Comparison of ENCODE assay signal across 2 cellular contexts in genomic region chr13:23696610-23697009, GRCh38.
TF ChIP-seq lines count a peak whose summit lies in the region.

No MANE protein-coding gene starts in this region.

TF ChIP-seq in WTC11, 78 proteins besides CTCF, POLR2A, EP300 and RAD21 (continued from another document):
- no peak for TF ChIP-seq E2F1 (CRISPR knock-in tag; IDR thresholded peaks at IDR 0.05)
- no peak for TF ChIP-seq NR1H2 (CRISPR knock-in tag; IDR thresholded peaks at IDR 0.05)
- TF ChIP-seq NFE2L1 (CRISPR knock-in tag; IDR thresholded peaks at IDR 0.05) = no peak
- TF ChIP-seq ZNF532 (CRISPR knock-in tag; IDR thresholded peaks at IDR 0.05; ENCODE audit: borderline replicate concordance) = no peak
- no peak for TF ChIP-seq NFATC4 (CRISPR knock-in tag; IDR thresholded peaks at IDR 0.05)
- TF ChIP-seq SMAD4 (CRISPR knock-in tag; IDR thresholded peaks at IDR 0.05) = no peak
- TF ChIP-seq IRF1 (CRISPR knock-in tag; IDR thresholded peaks at IDR 0.05) = no peak
- TF ChIP-seq ELF4 (CRISPR knock-in tag; IDR thresholded peaks at IDR 0.05; ENCODE audit: low read depth) = no peak
- TF ChIP-seq STAT6 (CRISPR knock-in tag; conservative IDR thresholded peaks at IDR 0.05; ENCODE audit: low read depth) = no peak
- TF ChIP-seq HMGXB4 (CRISPR knock-in tag; IDR thresholded peaks at IDR 0.05) = no peak
- no peak for TF ChIP-seq CREB1 (CRISPR knock-in tag; IDR thresholded peaks at IDR 0.05)
- no peak for TF ChIP-seq ZNF396 (CRISPR knock-in tag; IDR thresholded peaks at IDR 0.05; ENCODE audit: borderline replicate concordance)
- no peak for TF ChIP-seq ZBTB43 (CRISPR knock-in tag; IDR thresholded peaks at IDR 0.05)

TF ChIP-seq in HepG2, 621 proteins besides CTCF, POLR2A, EP300 and RAD21 (continued from another document):
- TF ChIP-seq ZNF574 (CRISPR knock-in tag; IDR thresholded peaks at IDR 0.05) (no peak), HMGXB4 (CRISPR knock-in tag; IDR thresholded peaks at IDR 0.05; ENCODE audit: borderline replicate concordance in 1 of 2, low read depth in 1 of 2) (no peak), TEF (CRISPR knock-in tag; IDR thresholded peaks at IDR 0.05) (no peak), ERF (CRISPR knock-in tag; IDR thresholded peaks at IDR 0.05) (no peak), KDM4B (CRISPR knock-in tag; IDR thresholded peaks at IDR 0.05) (no peak)
